In the genomic region with DNA sequence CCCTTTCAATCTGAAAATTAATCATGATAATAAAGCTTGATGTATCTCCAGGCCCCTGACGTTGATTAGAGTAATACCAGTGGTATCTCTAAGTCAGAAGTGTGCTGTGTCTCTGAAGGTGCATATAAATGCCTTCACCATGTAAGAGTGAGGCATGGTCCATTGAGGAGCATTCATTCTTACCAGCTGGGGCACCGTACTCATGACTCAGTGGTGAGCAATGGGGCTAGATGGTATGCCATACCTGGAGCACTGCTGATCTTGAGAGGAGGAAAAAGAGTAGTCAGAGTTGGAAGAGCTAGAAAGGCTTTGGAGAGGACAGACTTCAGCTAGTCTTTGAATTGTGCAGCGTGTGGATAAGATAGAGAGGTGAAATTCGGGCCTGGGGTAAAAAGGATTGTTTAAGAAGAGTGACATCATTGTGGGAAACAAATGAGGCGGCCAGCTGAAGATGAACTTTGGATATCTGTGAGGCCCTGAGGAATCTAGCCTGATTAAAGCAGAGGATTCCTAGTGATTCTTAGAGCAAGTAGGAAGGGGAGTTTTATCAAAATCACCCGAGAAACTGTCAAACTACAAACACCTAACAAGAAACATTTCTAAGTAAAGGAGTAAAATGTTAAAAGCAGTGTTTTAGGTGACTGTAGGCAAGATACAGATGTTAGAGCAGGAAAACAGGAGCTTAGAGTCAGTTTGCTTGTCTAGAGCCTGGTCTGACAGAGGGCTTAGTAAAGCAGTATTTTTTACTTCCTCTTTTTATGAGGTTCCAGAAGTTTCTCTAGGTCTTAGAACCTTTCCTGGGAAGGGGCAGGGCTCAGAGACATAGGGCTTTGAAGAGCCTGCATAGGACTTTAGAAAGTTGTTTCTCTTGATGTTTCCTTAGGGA, we compare ENCODE assay signal across 7 cellular contexts. TPM values are rescaled to one million over a fixed set of nuclear protein-coding genes. Genes with fewer than 3 reads are reported as not detected.
DNase-seq lines count a peak whose midpoint lies in the region; ATAC-seq and TF ChIP-seq lines count a peak whose summit lies in the region.

No MANE protein-coding gene starts in this region.

- peaks cover 69% of the 10 kb centered on the region for H3K4me1 ChIP-seq in Loucy (ENCODE audit: insufficient read depth, low read length, poor library complexity, severe bottlenecking)
- peaks cover 64% of the 10 kb centered on the region for H3K4me1 ChIP-seq in skeletal muscle satellite cell (ENCODE audit: control insufficient read depth, insufficient read depth, low read length)

- H3K79me2 ChIP-seq in Loucy (ENCODE audit: insufficient read depth, low read length), result peaks cover 96% of the 10 kb centered on the region

- H3K9ac ChIP-seq in Loucy (ENCODE audit: low read depth, low read length, poor library complexity, severe bottlenecking), result peak overlapping the region; percentile 23
- no peak overlapping the region for H3K9ac ChIP-seq in skeletal muscle satellite cell (ENCODE audit: low read depth, low read length)

- peaks cover 64% of the 10 kb centered on the region for H4K20me1 ChIP-seq in Loucy (ENCODE audit: insufficient read depth, low read length, poor library complexity, severe bottlenecking)

- TF ChIP-seq CTCF in GM20000 (IDR thresholded peaks at IDR 0.05; ENCODE audit: extremely low read depth, missing control alignments) (no peak), Loucy (conservative IDR thresholded peaks at IDR 0.05; ENCODE audit: low read length) (no peak)

- H3K36me3 Mint-ChIP-seq in effector memory CD8-positive, alpha-beta T cell (ENCODE audit: insufficient read depth), result peaks cover 3% of the 10 kb centered on the region

- no peak overlapping the region for H3K4me3 ChIP-seq in Loucy (ENCODE audit: low read length, poor library complexity, severe bottlenecking)
- H3K4me3 ChIP-seq in skeletal muscle satellite cell (ENCODE audit: low read length), result no peak overlapping the region

- DNase-seq in GM20000 (ENCODE audit: low spot score) (peak; percentile 25), amniotic stem cell (lab: John Stamatoyannopoulos, UW) (no peak), DMS79 treated with DMSO at 0.1 percent for 48 hours (lab: John Stamatoyannopoulos, UW) (no peak)
- DNase-seq in effector memory CD8-positive, alpha-beta T cell, result no peak

- ATAC-seq in effector memory CD8-positive, alpha-beta T cell (replicated peaks), result no peak
- no peak for ATAC-seq in HG02884 (IDR thresholded peaks at IDR 0.05; ENCODE audit: unreplicated experiment)

- H3F3A ChIP-seq in Loucy (ENCODE audit: low read depth), result peaks cover 5% of the 10 kb centered on the region; the same call in 1 of the 2 replicates

- no peaks in the 10 kb centered on the region for H3K27me3 Mint-ChIP-seq in effector memory CD8-positive, alpha-beta T cell

- H3K27ac Mint-ChIP-seq in effector memory CD8-positive, alpha-beta T cell, result peak overlapping the region; percentile 16 to 56

- no peaks in the 10 kb centered on the region for H3K9me3 Mint-ChIP-seq in effector memory CD8-positive, alpha-beta T cell

- no peaks in the 10 kb centered on the region for H3K9me3 ChIP-seq in Loucy (ENCODE audit: insufficient read depth, low read depth, low read length)
- no peaks in the 10 kb centered on the region for H3K9me3 ChIP-seq in skeletal muscle satellite cell (replicated peaks; ENCODE audit: low read length)

- peaks cover 32 to 84% of the 10 kb centered on the region in 2 donors for H3K4me1 Mint-ChIP-seq in effector memory CD8-positive, alpha-beta T cell (ENCODE audit: low read depth in 2 of 2)

- H3K36me3 ChIP-seq in Loucy (ENCODE audit: insufficient read depth, low read length), result no peaks in the 10 kb centered on the region
- H3K36me3 ChIP-seq in skeletal muscle satellite cell (ENCODE audit: insufficient read depth, low read length), result no peaks in the 10 kb centered on the region

- no peak overlapping the region for H2AFZ ChIP-seq in Loucy (ENCODE audit: low read length)

- peak overlapping the region in 1 of 2 donors; percentile 25 for H3K4me3 Mint-ChIP-seq in effector memory CD8-positive, alpha-beta T cell

- H3K27me3 ChIP-seq in Loucy (ENCODE audit: insufficient read depth, low read length, poor library complexity, severe bottlenecking) (no peaks in the 10 kb centered on the region), skeletal muscle satellite cell (ENCODE audit: control insufficient read depth, insufficient read depth, low read length) (no peaks in the 10 kb centered on the region)

- H3K4me2 ChIP-seq in Loucy (ENCODE audit: low read depth, low read length, poor library complexity, severe bottlenecking) (peak overlapping the region; percentile 49), skeletal muscle satellite cell (ENCODE audit: low read length) (peak overlapping the region; percentile 35)

- H3K9me2 ChIP-seq in Loucy (replicated peaks; ENCODE audit: low read depth, low read length), result no peaks in the 10 kb centered on the region

RNA-seq across cellular contexts. Expression of gene TMOD3, which starts 13.6 kb away (rescaled TPM):
- 47.4 and 49.4 TPM in 2 replicates for total RNA-seq in skeletal muscle satellite cell (2012; rRNA removed)
